8 cellular contexts compared by ENCODE assay signal in the genomic region with DNA sequence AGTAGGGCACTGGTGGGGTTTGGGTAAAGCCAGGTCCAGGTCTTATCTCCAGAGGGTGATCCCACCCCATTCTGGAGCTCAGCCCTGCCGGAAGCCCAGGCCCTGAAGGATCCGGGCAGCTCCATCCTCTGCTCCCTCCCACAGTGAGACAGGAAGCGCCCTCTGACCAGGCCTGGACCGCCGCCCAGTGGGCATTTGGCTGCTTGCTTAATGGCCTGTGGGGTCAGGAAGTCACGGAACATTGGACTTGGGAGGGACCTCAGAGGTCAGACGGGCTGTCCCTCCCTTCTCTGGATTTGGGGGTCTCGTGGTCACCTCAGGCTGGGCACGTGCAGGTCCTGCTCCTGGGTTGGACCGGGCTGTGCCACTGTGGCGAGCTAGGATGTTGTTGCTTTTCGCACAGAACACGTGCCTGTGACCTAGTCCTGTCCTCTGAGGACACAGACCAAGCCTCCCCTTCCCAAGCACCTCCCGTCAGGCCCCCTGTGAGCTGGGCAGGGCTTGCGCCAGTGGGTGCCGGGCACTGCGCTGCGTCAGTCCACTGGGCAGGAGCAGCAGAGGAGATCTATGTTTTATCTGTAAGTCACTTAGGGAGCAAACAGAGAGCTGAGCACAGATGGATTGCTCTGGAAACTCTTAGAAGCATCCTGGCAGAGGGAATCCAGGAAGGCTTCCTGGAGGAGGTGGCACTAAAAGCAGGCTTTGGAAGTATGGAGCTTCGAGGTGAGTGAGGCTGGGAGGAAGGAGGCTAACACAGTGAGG. TPM values are rescaled to one million over a fixed set of nuclear protein-coding genes. Genes with fewer than 3 reads are reported as not detected.
A peak's percentile ranks its signal among the peaks of the same experiment; 100 is the strongest.
DNase-seq lines count a peak whose midpoint lies in the region; ATAC-seq and TF ChIP-seq lines count a peak whose summit lies in the region.

No MANE protein-coding gene starts in this region.

- H3F3A ChIP-seq in PC-9 (ENCODE audit: insufficient read depth, low read depth), result peaks cover 36% of the 10 kb centered on the region

- intact Hi-C loops in PC-9 (cut with micrococcal nuclease; ENCODE audit: unreplicated experiment), result no loop called here

- H3K4me1 ChIP-seq in PC-9 (replicated peaks; ENCODE audit: insufficient read depth), result peaks cover 41% of the 10 kb centered on the region

- peak overlapping the region; percentile 76 to 99 for H3K27ac Mint-ChIP-seq in natural killer cell treated with Interleukin-12 subunit alpha and Interleukin-12 subunit beta and Interleukin-15 and Interleukin-18, amount 100 ng/mL, for 72 hours

- no peaks in the 10 kb centered on the region for H3K9me3 Mint-ChIP-seq in natural killer cell treated with Interleukin-12 subunit alpha and Interleukin-12 subunit beta and Interleukin-15 and Interleukin-18, amount 100 ng/mL, for 72 hours

- H3K79me2 ChIP-seq in PC-9 (ENCODE audit: low read depth), result peaks cover 96% of the 10 kb centered on the region

- H3K36me3 Mint-ChIP-seq in natural killer cell treated with Interleukin-12 subunit alpha and Interleukin-12 subunit beta and Interleukin-15 and Interleukin-18, amount 100 ng/mL, for 72 hours, result no peaks in the 10 kb centered on the region

- H4K20me1 ChIP-seq in PC-9 (ENCODE audit: insufficient read depth), result peaks cover 93% of the 10 kb centered on the region

- H3K9me3 ChIP-seq in AG04450 (ENCODE audit: control insufficient read depth, insufficient read depth, low read length) (peaks cover 5% of the 10 kb centered on the region), PC-9 (ENCODE audit: insufficient read depth, low read depth) (no peaks in the 10 kb centered on the region)

- no peak for TF ChIP-seq CTCF in AG04450 (IDR thresholded peaks at IDR 0.05; ENCODE audit: low read depth, low read length)
- 0 out of 2 replicates have a peak, but pooled peaks have one; percentile 18 for TF ChIP-seq CTCF in PC-9 (conservative IDR thresholded peaks at IDR 0.05)

- no TSS peak for BruUV-seq in PC-9 (replicated peaks; lab: Mats Ljungman, UMichigan)

- CTCF ChIA-PET in AG04450 (lab: Charles Lee), result interaction anchor here (1.1 to 1.8 kb wide), 6 partner anchors 11 to 143 kb away, joined by 3 to 6 read pairs (median 4); no protein-coding TSS in a partner anchor
- CTCF ChIA-PET in PC-9 (lab: Charles Lee), result interaction anchor here (0.6 to 0.9 kb wide), 6 partner anchors 10 to 259 kb away, joined by 3 to 5 read pairs (median 4); no protein-coding TSS in a partner anchor

- H3K4me3 ChIP-seq in AG04450 (ENCODE audit: low read depth, low read length), result no peak overlapping the region
- no peak overlapping the region for H3K4me3 ChIP-seq in PC-9

- H3K9me2 ChIP-seq in PC-9 (ENCODE audit: insufficient read depth), result no peaks in the 10 kb centered on the region

- H3K4me3 Mint-ChIP-seq in natural killer cell treated with Interleukin-12 subunit alpha and Interleukin-12 subunit beta and Interleukin-15 and Interleukin-18, amount 100 ng/mL, for 72 hours, result peak overlapping the region; percentile 65

- no peaks in the 10 kb centered on the region for H3K36me3 ChIP-seq in PC-9 (ENCODE audit: low read depth)

- peak overlapping the region; percentile 32 for H3K4me2 ChIP-seq in PC-9

- H3K27me3 ChIP-seq in AG04450 (ENCODE audit: control insufficient read depth, insufficient read depth, low read length), result no peaks in the 10 kb centered on the region
- H3K27me3 ChIP-seq in PC-9 (ENCODE audit: insufficient read depth, low read depth), result no peaks in the 10 kb centered on the region

- peak; percentile 34 for ATAC-seq in esophagus mucosa
- ATAC-seq in natural killer cell treated with Interleukin-12 subunit alpha and Interleukin-12 subunit beta and Interleukin-15 and Interleukin-18, amount 100 ng/mL, for 72 hours, result no peak

- H3K27me3 Mint-ChIP-seq in natural killer cell treated with Interleukin-12 subunit alpha and Interleukin-12 subunit beta and Interleukin-15 and Interleukin-18, amount 100 ng/mL, for 72 hours, result no peaks in the 10 kb centered on the region

- H3K27ac ChIP-seq in AG04450 (ENCODE audit: low read depth, low read length) (peak overlapping the region; percentile 31), PC-9 (no peak overlapping the region)

- POLR2A ChIA-PET in AG04450 (lab: Yijun Ruan, JAX) (no interaction called here), PC-9 (lab: Charles Lee; ENCODE audit: unreplicated experiment) (interaction anchor here (0.7 kb wide), 1 partner anchor 143 kb away, joined by 4 read pairs; no protein-coding TSS in a partner anchor)

- H3K4me1 Mint-ChIP-seq in natural killer cell treated with Interleukin-12 subunit alpha and Interleukin-12 subunit beta and Interleukin-15 and Interleukin-18, amount 100 ng/mL, for 72 hours (ENCODE audit: low read depth in 2 of 2), result peaks cover 74 to 82% of the 10 kb centered on the region in 2 donors

- H2AFZ ChIP-seq in PC-9, result no peak overlapping the region

- no peak for DNase-seq in AG04450 (ENCODE audit: low read depth, low spot score)
- DNase-seq in PC-9, result peak in 1 of 2 experiments; percentile 31
- no peak for DNase-seq in natural killer cell treated with Interleukin-12 subunit alpha and Interleukin-12 subunit beta and Interleukin-15 and Interleukin-18, amount 100 ng/mL, for 72 hours (ENCODE audit: low spot score)
- no peak for DNase-seq in cerebellar nuclear complex (lab: John Stamatoyannopoulos, UW)
- DNase-seq in stimulated activated naive CD4-positive, alpha-beta T cell (lab: John Stamatoyannopoulos, UW), result no peak
- DNase-seq in pons (ENCODE audit: low spot score), result no peak
- no peak for DNase-seq in ureter (ENCODE audit: low spot score)

RNA-seq across cellular contexts. Expression of a gene that starts 49.4 kb away (rescaled TPM):
- polyA plus RNA-seq in AG04450 (2011; rRNA removed), result 18.2 and 21.0 TPM in 2 replicates
- 23.7 and 24.1 TPM in 2 replicates for polyA minus RNA-seq in AG04450 (2011; rRNA and poly(A)+ RNA removed)
- 60.0 and 83.5 TPM in 2 replicates for total RNA-seq in PC-9 (2021)
- 23.9 TPM for total RNA-seq in esophagus mucosa
- total RNA-seq in natural killer cell treated with Interleukin-12 subunit alpha and Interleukin-12 subunit beta and Interleukin-15 and Interleukin-18, amount 100 ng/mL, for 72 hours, result 100 to 1,000 TPM in 1 of 2 donors, 10 to 100 TPM in 1; 84.9 to 146 TPM
- 49.8 TPM for total RNA-seq in ureter
